In genomic region chr5:1184163-1184470, GRCh38 we compare ENCODE assay signal across 31 cellular contexts. TPM values are rescaled to one million over a fixed set of nuclear protein-coding genes. Genes with fewer than 3 reads are reported as not detected.
"Had no signal": no experiment of that assay in that cellular context is flagged by ENCODE, and none has a peak within 500 bp of the region (broad histone marks: within the 10 kb centered on the region; RNA-seq: fewer than 3 reads in every experiment).

No MANE protein-coding gene starts in this region.

- H3K4me3 ChIP-seq: MG63 had no signal

- ATAC-seq: activated CD8-positive, alpha-beta T cell treated with anti-CD3 and anti-CD28 coated beads, Interleukin-2, amount 10 ng/mL, durations not matched to agents 7 days and 5 days; activated naive CD4-positive, alpha-beta T cell treated with anti-CD3 and anti-CD28 coated beads, Interleukin-2, amount 50 U/mL, for 72 hours; PC-3 had no signal

- H3K27me3 ChIP-seq: Peyer's patch had no signal

- H3K36me3 ChIP-seq: MG63, Peyer's patch had no signal

- DNase-seq: activated CD4-positive, alpha-beta T cell treated with anti-CD3 and anti-CD28 coated beads, Interleukin-2, amount 10 ng/mL, durations not matched to agents 24 days and 14 days; activated CD4-positive, alpha-beta T cell treated with anti-CD3 and anti-CD28 coated beads, Interleukin-2, amount 50 U/mL, for 4 hours; activated CD8-positive, alpha-beta T cell treated with anti-CD3 and anti-CD28 coated beads, Interleukin-2, amount 10 ng/mL, durations not matched to agents 7 days and 5 days; activated gamma-delta T cell treated with Interleukin-2 at 50 U/mL for 16 hours; activated naive CD4-positive, alpha-beta T cell treated with anti-CD3 and anti-CD28 coated beads for 36 hours; activated T-cell treated with anti-CD3 and anti-CD28 coated beads, Interleukin-2, amount 50 U/mL, for 24 hours; amniotic stem cell; cerebellar nuclear complex; Kasumi-1; KG1; MG63; NCI-H1048; NCI-H1105 treated with DMSO at 0.1 percent for 48 hours; NCI-H1436; NCI-H1694; NCI-H1930; NCI-H2081 treated with DMSO at 0.1 percent for 48 hours; NCI-H226; NCI-H446 treated with DMSO at 0.1 percent for 48 hours; NCI-H524; NK-92 treated with Interleukin-12 subunit alpha and Interleukin-12 subunit beta, amount 100 ng/mL, for 24 hours; PC-3; T1000 had no signal

- H3K9me3 ChIP-seq: MG63, Peyer's patch had no signal

RNA-seq across cellular contexts. Expression of gene SLC6A19, which starts 17.3 kb away (rescaled TPM):
- total RNA-seq: activated CD4-positive, alpha-beta T cell treated with anti-CD3 and anti-CD28 coated beads, Interleukin-2, amount 10 ng/mL, durations not matched to agents 24 days and 14 days; activated CD8-positive, alpha-beta T cell treated with anti-CD3 and anti-CD28 coated beads, Interleukin-2, amount 10 ng/mL, durations not matched to agents 7 days and 5 days; activated naive CD4-positive, alpha-beta T cell treated with anti-CD3 and anti-CD28 coated beads for 36 hours; activated naive CD4-positive, alpha-beta T cell treated with anti-CD3 and anti-CD28 coated beads, Interleukin-2, amount 50 U/mL, for 72 hours; activated T-helper 1 cell treated with anti-CD3 and anti-CD28 coated beads, Interleukin-12 subunit alpha, Interleukin-12 subunit beta, Interleukin-2, Interleukin-4 antibody, amounts not matched to agents 30 ng/mL and 10 ng/mL and 1 ng/mL, durations not matched to agents 14 hours and 24 hours and 36 hours; PC-3; Right ventricle myocardium superior; T-helper 1 cell treated with Interleukin-12 subunit alpha and Interleukin-12 subunit beta and Interleukin-4 antibody, amounts not matched to agents 30 ng/mL and 1 ng/mL, for 36 hours; T-helper 2 cell treated with Interferon-gamma antibody and Interleukin-4, amounts not matched to agents 100 ng/mL and 5 ng/mL, for 36 hours had no signal

RNA-seq across cellular contexts. Expression of gene SLC6A18, which starts 41.1 kb away (rescaled TPM):
- total RNA-seq: activated CD4-positive, alpha-beta T cell treated with anti-CD3 and anti-CD28 coated beads, Interleukin-2, amount 10 ng/mL, durations not matched to agents 24 days and 14 days; activated CD8-positive, alpha-beta T cell treated with anti-CD3 and anti-CD28 coated beads, Interleukin-2, amount 10 ng/mL, durations not matched to agents 7 days and 5 days; activated naive CD4-positive, alpha-beta T cell treated with anti-CD3 and anti-CD28 coated beads for 36 hours; activated naive CD4-positive, alpha-beta T cell treated with anti-CD3 and anti-CD28 coated beads, Interleukin-2, amount 50 U/mL, for 72 hours; activated T-helper 1 cell treated with anti-CD3 and anti-CD28 coated beads, Interleukin-12 subunit alpha, Interleukin-12 subunit beta, Interleukin-2, Interleukin-4 antibody, amounts not matched to agents 30 ng/mL and 10 ng/mL and 1 ng/mL, durations not matched to agents 14 hours and 24 hours and 36 hours; aorta; cardiac septum; PC-3; Right ventricle myocardium superior; T-helper 1 cell treated with Interleukin-12 subunit alpha and Interleukin-12 subunit beta and Interleukin-4 antibody, amounts not matched to agents 30 ng/mL and 1 ng/mL, for 36 hours; T-helper 2 cell treated with Interferon-gamma antibody and Interleukin-4, amounts not matched to agents 100 ng/mL and 5 ng/mL, for 36 hours had no signal
- polyA plus RNA-seq: aorta had no signal
